Comparison of ENCODE assay signal across 1 cellular context in the genomic region with DNA sequence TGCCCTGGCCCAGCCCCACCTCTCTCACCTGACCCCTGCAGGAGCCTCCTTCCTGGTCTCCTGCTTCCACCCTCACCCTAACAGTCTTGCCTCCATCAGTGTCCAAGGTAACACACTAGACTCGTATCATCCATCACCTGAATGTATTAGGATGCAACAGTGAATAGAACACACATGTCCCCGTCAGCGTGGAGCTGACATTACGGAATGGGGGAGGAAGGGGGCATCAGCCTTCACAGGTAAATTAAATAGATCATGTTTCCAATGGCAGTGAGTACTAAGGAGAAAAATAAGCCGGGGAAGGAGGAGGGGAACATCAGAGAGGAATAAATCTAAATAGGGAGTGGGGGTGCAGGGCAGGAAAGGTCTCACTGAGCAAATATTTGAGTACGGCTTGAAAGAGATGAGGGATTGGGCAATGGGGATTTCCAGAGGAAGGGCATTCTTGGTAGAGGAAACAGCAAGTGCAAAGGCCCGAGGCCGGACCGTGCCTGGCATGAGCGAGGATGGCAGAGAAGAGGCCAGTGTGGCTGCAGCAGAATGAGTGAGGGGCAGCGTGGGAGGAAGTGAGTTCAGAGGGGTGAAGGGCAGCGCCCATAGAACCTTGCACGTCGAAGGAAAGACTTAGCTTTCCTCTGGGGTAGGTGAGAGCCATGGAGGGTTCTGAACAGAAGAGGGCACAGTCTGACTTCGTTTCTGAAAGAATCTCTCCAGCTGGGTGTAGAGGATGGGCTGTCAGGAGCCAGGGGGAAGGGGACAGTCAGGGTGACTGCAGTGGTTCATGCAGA.
TF ChIP-seq lines count a peak whose summit lies in the region.

No MANE protein-coding gene starts in this region.

TF ChIP-seq in HepG2, 621 proteins besides CTCF, POLR2A, EP300 and RAD21 (continued from another document and continues in another):
- TF ChIP-seq, protein P1, sequence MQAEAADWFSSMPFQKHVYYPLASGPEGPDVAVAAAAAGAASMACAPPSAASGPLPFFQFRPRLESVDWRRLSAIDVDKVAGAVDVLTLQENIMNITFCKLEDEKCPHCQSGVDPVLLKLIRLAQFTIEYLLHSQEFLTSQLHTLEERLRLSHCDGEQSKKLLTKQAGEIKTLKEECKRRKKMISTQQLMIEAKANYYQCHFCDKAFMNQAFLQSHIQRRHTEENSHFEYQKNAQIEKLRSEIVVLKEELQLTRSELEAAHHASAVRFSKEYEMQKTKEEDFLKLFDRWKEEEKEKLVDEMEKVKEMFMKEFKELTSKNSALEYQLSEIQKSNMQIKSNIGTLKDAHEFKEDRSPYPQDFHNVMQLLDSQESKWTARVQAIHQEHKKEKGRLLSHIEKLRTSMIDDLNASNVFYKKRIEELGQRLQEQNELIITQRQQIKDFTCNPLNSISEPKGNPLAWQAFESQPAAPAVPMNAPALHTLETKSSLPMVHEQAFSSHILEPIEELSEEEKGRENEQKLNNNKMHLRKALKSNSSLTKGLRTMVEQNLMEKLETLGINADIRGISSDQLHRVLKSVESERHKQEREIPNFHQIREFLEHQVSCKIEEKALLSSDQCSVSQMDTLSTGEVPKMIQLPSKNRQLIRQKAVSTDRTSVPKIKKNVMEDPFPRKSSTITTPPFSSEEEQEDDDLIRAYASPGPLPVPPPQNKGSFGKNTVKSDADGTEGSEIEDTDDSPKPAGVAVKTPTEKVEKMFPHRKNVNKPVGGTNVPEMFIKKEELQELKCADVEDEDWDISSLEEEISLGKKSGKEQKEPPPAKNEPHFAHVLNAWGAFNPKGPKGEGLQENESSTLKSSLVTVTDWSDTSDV (CRISPR knock-in tag; IDR thresholded peaks at IDR 0.05) = no peak
- TF ChIP-seq ZFP36L1 (CRISPR knock-in tag; IDR thresholded peaks at IDR 0.05) = 0 out of 2 replicates have a peak, but pooled peaks have one; percentile 80
- TF ChIP-seq, protein P2, sequence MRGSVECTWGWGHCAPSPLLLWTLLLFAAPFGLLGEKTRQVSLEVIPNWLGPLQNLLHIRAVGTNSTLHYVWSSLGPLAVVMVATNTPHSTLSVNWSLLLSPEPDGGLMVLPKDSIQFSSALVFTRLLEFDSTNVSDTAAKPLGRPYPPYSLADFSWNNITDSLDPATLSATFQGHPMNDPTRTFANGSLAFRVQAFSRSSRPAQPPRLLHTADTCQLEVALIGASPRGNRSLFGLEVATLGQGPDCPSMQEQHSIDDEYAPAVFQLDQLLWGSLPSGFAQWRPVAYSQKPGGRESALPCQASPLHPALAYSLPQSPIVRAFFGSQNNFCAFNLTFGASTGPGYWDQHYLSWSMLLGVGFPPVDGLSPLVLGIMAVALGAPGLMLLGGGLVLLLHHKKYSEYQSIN (CRISPR knock-in tag; IDR thresholded peaks at IDR 0.05; ENCODE audit: borderline replicate concordance) = no peak
- TF ChIP-seq XBP1 (CRISPR knock-in tag; IDR thresholded peaks at IDR 0.05) = no peak
- TF ChIP-seq, protein P3, sequence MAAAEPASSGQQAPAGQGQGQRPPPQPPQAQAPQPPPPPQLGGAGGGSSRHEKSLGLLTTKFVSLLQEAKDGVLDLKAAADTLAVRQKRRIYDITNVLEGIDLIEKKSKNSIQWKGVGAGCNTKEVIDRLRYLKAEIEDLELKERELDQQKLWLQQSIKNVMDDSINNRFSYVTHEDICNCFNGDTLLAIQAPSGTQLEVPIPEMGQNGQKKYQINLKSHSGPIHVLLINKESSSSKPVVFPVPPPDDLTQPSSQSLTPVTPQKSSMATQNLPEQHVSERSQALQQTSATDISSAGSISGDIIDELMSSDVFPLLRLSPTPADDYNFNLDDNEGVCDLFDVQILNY (CRISPR knock-in tag; conservative IDR thresholded peaks at IDR 0.05) = no peak
- peak; percentile 100 for TF ChIP-seq HNRNPL (IDR thresholded peaks at IDR 0.05; ENCODE audit: low read depth, low read length)
- TF ChIP-seq PLRG1 (conservative IDR thresholded peaks at IDR 0.05) = no peak
- no peak for TF ChIP-seq TAF15 (IDR thresholded peaks at IDR 0.05; ENCODE audit: low read depth, low read length, poor library complexity, severe bottlenecking)
- TF ChIP-seq, protein P4, sequence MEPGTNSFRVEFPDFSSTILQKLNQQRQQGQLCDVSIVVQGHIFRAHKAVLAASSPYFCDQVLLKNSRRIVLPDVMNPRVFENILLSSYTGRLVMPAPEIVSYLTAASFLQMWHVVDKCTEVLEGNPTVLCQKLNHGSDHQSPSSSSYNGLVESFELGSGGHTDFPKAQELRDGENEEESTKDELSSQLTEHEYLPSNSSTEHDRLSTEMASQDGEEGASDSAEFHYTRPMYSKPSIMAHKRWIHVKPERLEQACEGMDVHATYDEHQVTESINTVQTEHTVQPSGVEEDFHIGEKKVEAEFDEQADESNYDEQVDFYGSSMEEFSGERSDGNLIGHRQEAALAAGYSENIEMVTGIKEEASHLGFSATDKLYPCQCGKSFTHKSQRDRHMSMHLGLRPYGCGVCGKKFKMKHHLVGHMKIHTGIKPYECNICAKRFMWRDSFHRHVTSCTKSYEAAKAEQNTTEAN (CRISPR knock-in tag; conservative IDR thresholded peaks at IDR 0.05) = no peak; the same call in 1 of the 2 replicates
- TF ChIP-seq, protein P5, sequence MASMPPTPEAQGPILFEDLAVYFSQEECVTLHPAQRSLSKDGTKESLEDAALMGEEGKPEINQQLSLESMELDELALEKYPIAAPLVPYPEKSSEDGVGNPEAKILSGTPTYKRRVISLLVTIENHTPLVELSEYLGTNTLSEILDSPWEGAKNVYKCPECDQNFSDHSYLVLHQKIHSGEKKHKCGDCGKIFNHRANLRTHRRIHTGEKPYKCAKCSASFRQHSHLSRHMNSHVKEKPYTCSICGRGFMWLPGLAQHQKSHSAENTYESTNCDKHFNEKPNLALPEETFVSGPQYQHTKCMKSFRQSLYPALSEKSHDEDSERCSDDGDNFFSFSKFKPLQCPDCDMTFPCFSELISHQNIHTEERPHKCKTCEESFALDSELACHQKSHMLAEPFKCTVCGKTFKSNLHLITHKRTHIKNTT (CRISPR knock-in tag; IDR thresholded peaks at IDR 0.05) = no peak
- TF ChIP-seq, protein P6, sequence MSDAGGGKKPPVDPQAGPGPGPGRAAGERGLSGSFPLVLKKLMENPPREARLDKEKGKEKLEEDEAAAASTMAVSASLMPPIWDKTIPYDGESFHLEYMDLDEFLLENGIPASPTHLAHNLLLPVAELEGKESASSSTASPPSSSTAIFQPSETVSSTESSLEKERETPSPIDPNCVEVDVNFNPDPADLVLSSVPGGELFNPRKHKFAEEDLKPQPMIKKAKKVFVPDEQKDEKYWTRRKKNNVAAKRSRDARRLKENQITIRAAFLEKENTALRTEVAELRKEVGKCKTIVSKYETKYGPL (CRISPR knock-in tag; IDR thresholded peaks at IDR 0.05) = no peak
- TF ChIP-seq, protein P7, sequence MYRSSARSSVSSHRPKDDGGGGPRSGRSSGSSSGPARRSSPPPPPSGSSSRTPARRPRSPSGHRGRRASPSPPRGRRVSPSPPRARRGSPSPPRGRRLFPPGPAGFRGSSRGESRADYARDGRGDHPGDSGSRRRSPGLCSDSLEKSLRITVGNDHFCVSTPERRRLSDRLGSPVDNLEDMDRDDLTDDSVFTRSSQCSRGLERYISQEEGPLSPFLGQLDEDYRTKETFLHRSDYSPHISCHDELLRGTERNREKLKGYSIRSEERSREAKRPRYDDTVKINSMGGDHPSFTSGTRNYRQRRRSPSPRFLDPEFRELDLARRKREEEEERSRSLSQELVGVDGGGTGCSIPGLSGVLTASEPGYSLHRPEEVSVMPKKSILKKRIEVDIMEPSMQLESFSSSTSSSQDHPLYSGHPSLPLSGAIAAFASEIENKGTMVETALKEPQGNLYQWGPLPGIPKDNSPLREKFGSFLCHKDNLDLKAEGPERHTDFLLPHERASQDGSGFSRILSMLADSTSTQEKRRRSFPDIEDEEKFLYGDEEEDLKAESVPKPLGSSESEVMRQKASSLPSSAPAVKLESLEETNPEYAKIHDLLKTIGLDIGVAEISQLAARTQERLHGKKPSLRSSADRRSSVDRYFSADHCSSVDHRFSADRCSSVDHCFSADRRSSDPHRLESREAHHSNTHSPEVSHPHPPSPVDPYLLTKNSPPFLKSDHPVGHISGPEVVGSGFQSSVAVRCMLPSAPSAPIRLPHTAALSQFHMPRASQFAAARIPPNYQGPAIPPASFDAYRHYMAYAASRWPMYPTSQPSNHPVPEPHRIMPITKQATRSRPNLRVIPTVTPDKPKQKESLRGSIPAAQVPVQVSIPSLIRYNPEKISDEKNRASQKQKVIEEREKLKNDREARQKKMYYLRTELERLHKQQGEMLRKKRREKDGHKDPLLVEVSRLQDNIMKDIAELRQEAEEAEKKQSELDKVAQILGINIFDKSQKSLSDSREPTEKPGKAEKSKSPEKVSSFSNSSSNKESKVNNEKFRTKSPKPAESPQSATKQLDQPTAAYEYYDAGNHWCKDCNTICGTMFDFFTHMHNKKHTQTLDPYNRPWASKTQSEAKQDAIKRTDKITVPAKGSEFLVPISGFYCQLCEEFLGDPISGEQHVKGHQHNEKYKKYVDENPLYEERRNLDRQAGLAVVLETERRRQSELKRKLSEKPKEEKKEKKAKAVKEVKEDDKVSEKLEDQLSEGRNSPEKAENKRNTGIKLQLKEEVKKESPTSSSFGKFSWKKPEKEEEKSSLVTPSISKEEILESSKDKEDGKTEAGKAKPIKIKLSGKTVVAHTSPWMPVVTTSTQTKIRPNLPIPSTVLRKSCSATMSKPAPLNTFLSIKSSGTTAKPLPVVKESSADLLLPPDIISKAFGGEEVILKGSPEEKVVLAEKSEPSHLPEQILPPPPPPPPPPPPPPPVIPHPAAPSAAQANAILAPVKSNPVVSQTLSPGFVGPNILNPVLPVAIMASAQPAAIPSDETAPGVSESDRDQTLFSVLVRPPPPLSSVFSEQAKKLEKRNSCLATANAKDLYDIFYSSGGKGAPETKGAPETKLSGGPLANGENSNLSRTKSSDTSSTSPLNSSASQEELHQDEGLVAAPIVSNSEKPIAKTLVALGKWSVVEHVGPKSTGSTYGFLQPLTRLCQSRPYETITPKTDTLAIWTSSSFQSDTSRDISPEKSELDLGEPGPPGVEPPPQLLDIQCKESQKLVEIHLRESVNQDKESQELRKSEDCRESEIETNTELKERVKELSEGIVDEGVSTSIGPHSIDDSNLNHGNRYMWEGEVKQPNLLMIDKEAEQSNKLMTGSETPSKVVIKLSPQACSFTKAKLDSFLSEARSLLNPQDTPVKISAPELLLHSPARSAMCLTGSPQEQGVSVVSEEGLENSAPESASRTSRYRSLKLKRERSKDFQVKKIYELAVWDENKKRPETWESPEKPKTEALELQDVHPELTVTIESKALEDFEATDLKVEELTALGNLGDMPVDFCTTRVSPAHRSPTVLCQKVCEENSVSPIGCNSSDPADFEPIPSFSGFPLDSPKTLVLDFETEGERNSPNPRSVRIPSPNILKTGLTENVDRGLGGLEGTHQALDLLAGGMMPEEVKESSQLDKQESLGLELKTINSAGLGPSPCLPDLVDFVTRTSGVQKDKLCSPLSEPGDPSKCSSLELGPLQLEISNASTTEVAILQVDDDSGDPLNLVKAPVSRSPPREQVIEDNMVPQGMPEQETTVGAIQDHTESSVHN (CRISPR knock-in tag; IDR thresholded peaks at IDR 0.05) = no peak; the same call in none of the 2 replicates
- TF ChIP-seq, protein P8, sequence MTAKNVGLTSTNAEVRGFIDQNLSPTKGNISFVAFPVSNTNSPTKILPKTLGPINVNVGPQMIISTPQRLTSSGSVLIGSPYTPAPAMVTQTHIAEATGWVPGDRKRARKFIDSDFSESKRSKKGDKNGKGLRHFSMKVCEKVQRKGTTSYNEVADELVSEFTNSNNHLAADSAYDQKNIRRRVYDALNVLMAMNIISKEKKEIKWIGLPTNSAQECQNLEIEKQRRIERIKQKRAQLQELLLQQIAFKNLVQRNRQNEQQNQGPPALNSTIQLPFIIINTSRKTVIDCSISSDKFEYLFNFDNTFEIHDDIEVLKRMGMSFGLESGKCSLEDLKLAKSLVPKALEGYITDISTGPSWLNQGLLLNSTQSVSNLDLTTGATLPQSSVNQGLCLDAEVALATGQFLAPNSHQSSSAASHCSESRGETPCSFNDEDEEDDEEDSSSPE (CRISPR knock-in tag; IDR thresholded peaks at IDR 0.05) = 0 out of 2 replicates have a peak, but pooled peaks have one; percentile 17
- no peak for TF ChIP-seq SALL2 (CRISPR knock-in tag; IDR thresholded peaks at IDR 0.05)
- TF ChIP-seq, protein P9, sequence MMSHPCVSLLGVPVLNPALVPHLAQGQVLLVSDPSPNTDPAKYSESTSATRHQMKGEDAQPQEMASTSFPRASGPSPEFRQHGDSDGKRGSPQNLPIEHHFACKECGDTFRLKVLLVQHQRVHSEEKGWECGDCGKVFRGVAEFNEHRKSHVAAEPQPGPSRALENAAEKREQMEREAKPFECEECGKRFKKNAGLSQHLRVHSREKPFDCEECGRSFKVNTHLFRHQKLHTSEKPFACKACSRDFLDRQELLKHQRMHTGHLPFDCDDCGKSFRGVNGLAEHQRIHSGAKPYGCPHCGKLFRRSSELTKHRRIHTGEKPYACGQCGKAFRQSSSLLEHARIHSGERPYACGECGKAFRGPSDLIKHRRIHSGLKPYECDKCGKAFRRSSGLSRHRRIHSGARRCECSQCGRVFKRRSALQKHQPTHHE (CRISPR knock-in tag; IDR thresholded peaks at IDR 0.05; ENCODE audit: borderline replicate concordance) = peak; percentile 87; the same call in 1 of the 2 replicates
- TF ChIP-seq CHCHD3 (CRISPR knock-in tag; IDR thresholded peaks at IDR 0.05) = no peak
- TF ChIP-seq, protein P10, sequence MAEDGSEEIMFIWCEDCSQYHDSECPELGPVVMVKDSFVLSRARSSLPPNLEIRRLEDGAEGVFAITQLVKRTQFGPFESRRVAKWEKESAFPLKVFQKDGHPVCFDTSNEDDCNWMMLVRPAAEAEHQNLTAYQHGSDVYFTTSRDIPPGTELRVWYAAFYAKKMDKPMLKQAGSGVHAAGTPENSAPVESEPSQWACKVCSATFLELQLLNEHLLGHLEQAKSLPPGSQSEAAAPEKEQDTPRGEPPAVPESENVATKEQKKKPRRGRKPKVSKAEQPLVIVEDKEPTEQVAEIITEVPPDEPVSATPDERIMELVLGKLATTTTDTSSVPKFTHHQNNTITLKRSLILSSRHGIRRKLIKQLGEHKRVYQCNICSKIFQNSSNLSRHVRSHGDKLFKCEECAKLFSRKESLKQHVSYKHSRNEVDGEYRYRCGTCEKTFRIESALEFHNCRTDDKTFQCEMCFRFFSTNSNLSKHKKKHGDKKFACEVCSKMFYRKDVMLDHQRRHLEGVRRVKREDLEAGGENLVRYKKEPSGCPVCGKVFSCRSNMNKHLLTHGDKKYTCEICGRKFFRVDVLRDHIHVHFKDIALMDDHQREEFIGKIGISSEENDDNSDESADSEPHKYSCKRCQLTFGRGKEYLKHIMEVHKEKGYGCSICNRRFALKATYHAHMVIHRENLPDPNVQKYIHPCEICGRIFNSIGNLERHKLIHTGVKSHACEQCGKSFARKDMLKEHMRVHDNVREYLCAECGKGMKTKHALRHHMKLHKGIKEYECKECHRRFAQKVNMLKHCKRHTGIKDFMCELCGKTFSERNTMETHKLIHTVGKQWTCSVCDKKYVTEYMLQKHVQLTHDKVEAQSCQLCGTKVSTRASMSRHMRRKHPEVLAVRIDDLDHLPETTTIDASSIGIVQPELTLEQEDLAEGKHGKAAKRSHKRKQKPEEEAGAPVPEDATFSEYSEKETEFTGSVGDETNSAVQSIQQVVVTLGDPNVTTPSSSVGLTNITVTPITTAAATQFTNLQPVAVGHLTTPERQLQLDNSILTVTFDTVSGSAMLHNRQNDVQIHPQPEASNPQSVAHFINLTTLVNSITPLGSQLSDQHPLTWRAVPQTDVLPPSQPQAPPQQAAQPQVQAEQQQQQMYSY (CRISPR knock-in tag; IDR thresholded peaks at IDR 0.05) = no peak
- peak; percentile 97 for TF ChIP-seq ZBTB7B (CRISPR knock-in tag; IDR thresholded peaks at IDR 0.05)
- TF ChIP-seq RBM39 (IDR thresholded peaks at IDR 0.05; ENCODE audit: low read depth, low read length, poor library complexity, severe bottlenecking) = no peak
